Comparison of ENCODE assay signal across 32 cellular contexts in genomic region chr16:76784530-76784929, GRCh38.
DNase-seq lines count a peak whose midpoint lies in the region; ATAC-seq lines count a peak whose summit lies in the region.
"Had no signal": no experiment of that assay in that cellular context is flagged by ENCODE, and none has a peak within 500 bp of the region (broad histone marks: within the 10 kb centered on the region; RNA-seq: fewer than 3 reads in every experiment).

No MANE protein-coding gene starts in this region.

- no peaks in the 10 kb centered on the region for H3K4me1 Mint-ChIP-seq in activated T-helper 17 cell treated with anti-CD3 and anti-CD28 coated beads, Interleukin-2, amount 50 U/mL, for 72 hours
- H3K4me1 Mint-ChIP-seq in stimulated activated naive CD8-positive, alpha-beta T cell treated with anti-CD3 and anti-CD28 coated beads, Interleukin-15, amount 100 ng/mL, for 72 hours: no peaks in the 10 kb centered on the region
- H3K4me1 Mint-ChIP-seq: CD4-positive, CD25-positive, alpha-beta regulatory T cell; mesothelial cell of epicardium had no signal

- peaks cover 30% of the 10 kb centered on the region for H3K9me3 Mint-ChIP-seq in activated T-helper 17 cell treated with anti-CD3 and anti-CD28 coated beads, Interleukin-2, amount 50 U/mL, for 72 hours
- peaks cover 0 to 33% of the 10 kb centered on the region in 2 donors for H3K9me3 Mint-ChIP-seq in stimulated activated naive CD8-positive, alpha-beta T cell treated with anti-CD3 and anti-CD28 coated beads, Interleukin-15, amount 100 ng/mL, for 72 hours

- ATAC-seq in GM18502 (IDR thresholded peaks at IDR 0.05; ENCODE audit: poor library complexity, unreplicated experiment) (peak; percentile 65), HG02623 (IDR thresholded peaks at IDR 0.05; ENCODE audit: unreplicated experiment) (peak; percentile 53)
- peak; percentile 16 for ATAC-seq in activated T-helper 17 cell treated with anti-CD3 and anti-CD28 coated beads, Interleukin-2, amount 50 U/mL, for 72 hours (replicated peaks)
- ATAC-seq in stimulated activated naive CD8-positive, alpha-beta T cell treated with anti-CD3 and anti-CD28 coated beads, Interleukin-15, amount 100 ng/mL, for 72 hours: no peak
- ATAC-seq: A549; activated CD8-positive, alpha-beta T cell treated with anti-CD3 and anti-CD28 coated beads for 36 hours; foreskin keratinocyte; HCT116; heart left ventricle; left ventricle myocardium superior; right lobe of liver; stimulated activated naive CD8-positive, alpha-beta T cell treated with anti-CD3 and anti-CD28 coated beads, Interleukin-15, Interleukin-2, amounts not matched to agents 100 U/mL and 50 U/mL, for 24 hours had no signal

- H3K36me3 Mint-ChIP-seq in activated T-helper 17 cell treated with anti-CD3 and anti-CD28 coated beads, Interleukin-2, amount 50 U/mL, for 72 hours (ENCODE audit: low read depth): no peaks in the 10 kb centered on the region
- H3K36me3 Mint-ChIP-seq: CD4-positive, CD25-positive, alpha-beta regulatory T cell; mesothelial cell of epicardium had no signal

- no peak overlapping the region for H3K27ac Mint-ChIP-seq in activated T-helper 17 cell treated with anti-CD3 and anti-CD28 coated beads, Interleukin-2, amount 50 U/mL, for 72 hours
- no peak overlapping the region for H3K27ac Mint-ChIP-seq in stimulated activated naive CD8-positive, alpha-beta T cell treated with anti-CD3 and anti-CD28 coated beads, Interleukin-15, amount 100 ng/mL, for 72 hours
- H3K27ac Mint-ChIP-seq: activated CD8-positive, alpha-beta T cell treated with anti-CD3 and anti-CD28 coated beads for 36 hours; CD4-positive, CD25-positive, alpha-beta regulatory T cell; mesothelial cell of epicardium; T-helper 2 cell treated with Interferon-gamma antibody and Interleukin-4, amounts not matched to agents 5 μg/mL and 100 μg/mL, for 36 hours had no signal

- no peaks in the 10 kb centered on the region for H3K27me3 Mint-ChIP-seq in activated T-helper 17 cell treated with anti-CD3 and anti-CD28 coated beads, Interleukin-2, amount 50 U/mL, for 72 hours
- no peaks in the 10 kb centered on the region for H3K27me3 Mint-ChIP-seq in stimulated activated naive CD8-positive, alpha-beta T cell treated with anti-CD3 and anti-CD28 coated beads, Interleukin-15, amount 100 ng/mL, for 72 hours
- H3K27me3 Mint-ChIP-seq: activated CD8-positive, alpha-beta T cell treated with anti-CD3 and anti-CD28 coated beads for 36 hours; CD4-positive, CD25-positive, alpha-beta regulatory T cell had no signal

- DNase-seq in NCI-H146 treated with DMSO at 0.1 percent for 48 hours (lab: John Stamatoyannopoulos, UW; ENCODE audit: unreplicated experiment) (peak; percentile 70), SK-N-DZ (ENCODE audit: low spot score) (no peak), activated gamma-delta T cell (lab: John Stamatoyannopoulos, UW) (no peak)
- no peak for DNase-seq in effector CD4-positive, alpha-beta T cell
- no peak for DNase-seq in stimulated activated naive CD8-positive, alpha-beta T cell treated with anti-CD3 and anti-CD28 coated beads, Interleukin-15, amount 100 ng/mL, for 72 hours
- DNase-seq: activated CD8-positive, alpha-beta T cell treated with anti-CD3 and anti-CD28 coated beads for 36 hours; activated naive CD4-positive, alpha-beta T cell treated with anti-CD3 and anti-CD28 coated beads, Interleukin-2, amount 50 U/mL, for 16 hours; amygdala; brain microvascular endothelial cell; CD4-positive, CD25-positive, alpha-beta regulatory T cell; DND-41; foreskin keratinocyte; GF-D8; heart left ventricle; islet precursor cell; left ventricle myocardium superior; MM.1S; NCI-H2081; NCI-H510A; PC-9; right lobe of liver; Right ventricle myocardium superior; spleen; stimulated activated CD4-positive, alpha-beta T cell treated with anti-CD3 and anti-CD28 coated beads, Interleukin-2, amount 100 ng/mL, for 24 hours; stimulated activated naive CD8-positive, alpha-beta T cell treated with anti-CD3 and anti-CD28 coated beads, Interleukin-15, Interleukin-2, amounts not matched to agents 100 U/mL and 50 U/mL, for 24 hours had no signal

- H3K4me3 Mint-ChIP-seq in activated T-helper 17 cell treated with anti-CD3 and anti-CD28 coated beads, Interleukin-2, amount 50 U/mL, for 72 hours: no peak overlapping the region
- H3K4me3 Mint-ChIP-seq in stimulated activated naive CD8-positive, alpha-beta T cell treated with anti-CD3 and anti-CD28 coated beads, Interleukin-15, amount 100 ng/mL, for 72 hours: no peak overlapping the region
- H3K4me3 Mint-ChIP-seq: activated CD8-positive, alpha-beta T cell treated with anti-CD3 and anti-CD28 coated beads for 36 hours; CD4-positive, CD25-positive, alpha-beta regulatory T cell; mesothelial cell of epicardium; T-helper 2 cell treated with Interferon-gamma antibody and Interleukin-4, amounts not matched to agents 5 μg/mL and 100 μg/mL, for 36 hours had no signal
